In the genomic region with DNA sequence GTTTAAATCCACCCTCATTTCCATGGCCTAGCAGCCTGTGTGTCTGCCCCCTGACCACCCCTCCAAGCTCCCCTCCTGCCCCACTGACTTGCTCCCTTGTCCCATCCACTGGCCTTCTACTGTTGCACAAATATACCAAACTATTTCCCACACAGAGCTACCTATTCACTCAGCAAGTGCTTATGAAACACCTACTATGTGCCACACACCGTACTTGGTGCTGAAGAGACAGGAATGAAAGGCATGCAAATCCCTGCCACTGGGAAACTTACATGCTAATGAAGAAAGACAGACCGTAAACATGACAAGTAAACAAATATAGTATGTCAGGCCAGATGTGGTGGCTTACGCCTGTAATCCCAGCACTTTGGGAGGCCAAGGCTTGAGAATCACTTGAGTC, we compare ENCODE assay signal across 35 cellular contexts.
"Had no signal": no experiment of that assay in that cellular context is flagged by ENCODE, and none has a peak within 500 bp of the region (broad histone marks: within the 10 kb centered on the region; RNA-seq: fewer than 3 reads in every experiment).

No MANE protein-coding gene starts in this region.

- H3K36me3 ChIP-seq: MG63 had no signal

- H3K9ac ChIP-seq: KMS-11 had no signal

- H3K27me3 ChIP-seq: MG63 had no signal

- H3K4me3 ChIP-seq: MG63 had no signal

- H3K27ac ChIP-seq: KMS-11 had no signal

- H3K9me3 ChIP-seq: MG63 had no signal

- H3K4me2 ChIP-seq: KMS-11 had no signal

- DNase-seq: Karpas-422, Kasumi-1, MG63, MM.1S, MV-4-11, NCI-H1048, NCI-H1092, NCI-H1092 treated with DMSO at 0.1 percent for 48 hours, NCI-H1105, NCI-H1105 treated with DMSO at 0.1 percent for 48 hours, NCI-H1417, NCI-H1417 treated with DMSO at 0.1 percent for 48 hours, NCI-H1436, NCI-H1436 treated with DMSO at 0.1 percent for 48 hours, NCI-H146, NCI-H1694, NCI-H1694 treated with DMSO at 0.1 percent for 48 hours, NCI-H187, NCI-H187 treated with DMSO at 0.1 percent for 48 hours, NCI-H1930, NCI-H2029, NCI-H2029 treated with DMSO at 0.1 percent for 48 hours, NCI-H2081, NCI-H2081 treated with DMSO at 0.1 percent for 48 hours, NCI-H2107, NCI-H2171, NCI-H2171 treated with DMSO at 0.1 percent for 48 hours, NCI-H2227 treated with DMSO at 0.1 percent for 48 hours, NCI-H226, NCI-H345, NCI-H446, NCI-H446 treated with DMSO at 0.1 percent for 48 hours, NCI-H510A, NCI-H510A treated with DMSO at 0.1 percent for 48 hours had no signal
